ENCODE assay signal across 17 cellular contexts in the genomic region with DNA sequence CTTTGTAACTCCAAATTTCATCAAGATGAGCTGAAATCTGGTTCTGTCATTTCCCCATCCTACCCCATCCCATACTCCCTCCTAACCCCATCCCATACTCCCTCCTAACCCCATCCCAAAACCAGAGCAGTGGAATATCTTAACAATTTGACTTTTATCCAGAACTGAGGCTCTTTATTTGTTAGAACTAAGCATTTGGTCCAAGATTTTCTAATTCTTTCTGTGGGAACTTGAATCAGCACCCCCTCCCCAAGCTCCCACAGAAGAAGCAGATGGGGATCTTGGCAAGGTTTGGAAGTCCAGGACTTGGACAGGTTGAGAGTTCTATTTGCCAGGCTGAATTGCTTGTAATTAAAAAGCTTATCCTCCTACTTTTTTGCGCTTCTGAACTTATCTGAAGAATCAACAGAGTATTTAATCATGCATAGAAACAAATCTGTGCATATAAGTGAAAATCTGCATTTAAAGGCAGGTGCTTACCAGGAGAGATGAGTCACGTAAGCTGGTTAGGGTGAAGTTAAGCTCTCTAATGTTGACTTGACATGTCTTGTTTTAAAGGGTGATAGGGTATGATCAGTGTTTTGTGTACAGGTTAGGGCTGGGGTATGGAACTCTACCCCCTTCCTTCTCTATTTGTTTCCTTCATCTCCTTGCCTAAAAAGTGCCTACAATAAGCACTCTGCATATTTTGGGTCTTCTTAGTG.
DNase-seq lines count a peak whose midpoint lies in the region; ATAC-seq and TF ChIP-seq lines count a peak whose summit lies in the region.
"Had no signal": no experiment of that assay in that cellular context is flagged by ENCODE, and none has a peak within 500 bp of the region (broad histone marks: within the 10 kb centered on the region; RNA-seq: fewer than 3 reads in every experiment).

No MANE protein-coding gene starts in this region.

- peaks cover 3% of the 10 kb centered on the region for H3K27me3 Mint-ChIP-seq in activated CD4-positive, alpha-beta T cell treated with anti-CD3 and anti-CD28 coated beads, Interleukin-2, amount 10 ng/mL, durations not matched to agents 24 days and 14 days
- H3K27me3 Mint-ChIP-seq in brain (peaks cover 4% of the 10 kb centered on the region), GM23338 (ENCODE audit: insufficient read depth, low read depth, poor library complexity) (peaks cover 6% of the 10 kb centered on the region), HFFc6 (ENCODE audit: insufficient read depth) (no peaks in the 10 kb centered on the region)
- H3K27me3 Mint-ChIP-seq: activated naive CD8-positive, alpha-beta T cell treated with anti-CD3 and anti-CD28 coated beads for 36 hours had no signal

- peaks cover under 1% of the 10 kb centered on the region for H3K9me3 Mint-ChIP-seq in activated CD4-positive, alpha-beta T cell treated with anti-CD3 and anti-CD28 coated beads, Interleukin-2, amount 10 ng/mL, durations not matched to agents 24 days and 14 days
- H3K9me3 Mint-ChIP-seq in brain = peaks cover 4 to 29% (median 5%) of the 10 kb centered on the region in 5 experiments
- no peaks in the 10 kb centered on the region; the same call in 2 of the 3 replicates for H3K9me3 Mint-ChIP-seq in GM23338
- H3K9me3 Mint-ChIP-seq in HFFc6 = no peaks in the 10 kb centered on the region
- H3K9me3 Mint-ChIP-seq: activated naive CD8-positive, alpha-beta T cell treated with anti-CD3 and anti-CD28 coated beads for 36 hours; activated T-helper 1 cell treated with anti-CD3 and anti-CD28 coated beads, Interleukin-12 subunit alpha, Interleukin-12 subunit beta, Interleukin-2, Interleukin-4 antibody, amounts not matched to agents 30 ng/mL and 10 ng/mL and 1 ng/mL, durations not matched to agents 14 hours and 24 hours and 36 hours had no signal

- no peak for TF ChIP-seq EP300 in upper lobe of left lung (IDR thresholded peaks at IDR 0.05)

- H2AFZ ChIP-seq in GM23338 = no peak overlapping the region

- H3F3A ChIP-seq in GM23338 (replicated peaks; ENCODE audit: low read depth) = no peaks in the 10 kb centered on the region

- no peaks in the 10 kb centered on the region for H3K27me3 ChIP-seq in upper lobe of left lung
- no peaks in the 10 kb centered on the region for H3K27me3 ChIP-seq in GM23338 (ENCODE audit: insufficient read depth)
- H3K27me3 ChIP-seq: BLaER1 treated with 17β-estradiol and CSF1 and Interleukin-3, amounts not matched to agents 10 nM and 100 nM; dorsolateral prefrontal cortex; Peyer's patch; upper lobe of right lung had no signal

- no peak overlapping the region for H3K27ac ChIP-seq in upper lobe of left lung
- H3K27ac ChIP-seq in GM23338 (ENCODE audit: low read depth) = no peak overlapping the region
- H3K27ac ChIP-seq: A549; BLaER1 treated with 17β-estradiol and CSF1 and Interleukin-3, amounts not matched to agents 10 nM and 100 nM; Peyer's patch; upper lobe of right lung had no signal

- H3K36me3 Mint-ChIP-seq in activated CD4-positive, alpha-beta T cell treated with anti-CD3 and anti-CD28 coated beads, Interleukin-2, amount 10 ng/mL, durations not matched to agents 24 days and 14 days (ENCODE audit: low read depth) = no peaks in the 10 kb centered on the region
- H3K36me3 Mint-ChIP-seq in brain (no peaks in the 10 kb centered on the region), GM23338 (ENCODE audit: low read depth) (no peaks in the 10 kb centered on the region), HFFc6 (ENCODE audit: low read depth) (no peaks in the 10 kb centered on the region)

- H3K4me3 ChIP-seq in upper lobe of left lung = no peak overlapping the region
- no peak overlapping the region for H3K4me3 ChIP-seq in GM23338
- H3K4me3 ChIP-seq: A549; BLaER1 treated with 17β-estradiol and CSF1 and Interleukin-3, amounts not matched to agents 10 nM and 100 nM; dorsolateral prefrontal cortex; Peyer's patch; upper lobe of right lung had no signal

- no peaks in the 10 kb centered on the region for H4K20me1 ChIP-seq in GM23338 (replicated peaks; ENCODE audit: insufficient read depth)
- H4K20me1 ChIP-seq: BLaER1 treated with 17β-estradiol and CSF1 and Interleukin-3, amounts not matched to agents 10 nM and 100 nM had no signal

- no peaks in the 10 kb centered on the region for H3K79me2 ChIP-seq in GM23338 (replicated peaks; ENCODE audit: insufficient read depth)

- ATAC-seq in left ventricle myocardium superior (peak; percentile 59), upper lobe of left lung (ENCODE audit: low FRiP score in 2 of 2) (peak; percentile 15 to 17), GM23338 (no peak), GM19324 (IDR thresholded peaks at IDR 0.05; ENCODE audit: low FRiP score, unreplicated experiment) (no peak)

- no peaks in the 10 kb centered on the region for H3K36me3 ChIP-seq in upper lobe of left lung
- no peaks in the 10 kb centered on the region for H3K36me3 ChIP-seq in GM23338 (ENCODE audit: insufficient read depth)
- H3K36me3 ChIP-seq: BLaER1 treated with 17β-estradiol and CSF1 and Interleukin-3, amounts not matched to agents 10 nM and 100 nM; Peyer's patch; upper lobe of right lung had no signal

- H3K9me3 ChIP-seq in upper lobe of left lung = no peaks in the 10 kb centered on the region
- H3K9me3 ChIP-seq: A549; BLaER1 treated with 17β-estradiol and CSF1 and Interleukin-3, amounts not matched to agents 10 nM and 100 nM; Peyer's patch; upper lobe of right lung had no signal

- H3K27ac Mint-ChIP-seq in activated CD4-positive, alpha-beta T cell treated with anti-CD3 and anti-CD28 coated beads, Interleukin-2, amount 10 ng/mL, durations not matched to agents 24 days and 14 days = no peak overlapping the region
- H3K27ac Mint-ChIP-seq in brain (peak overlapping the region in 4 of 5 experiments; percentile 16 to 92 (median 59)), GM23338 (no peak overlapping the region), HFFc6 (no peak overlapping the region)
- H3K27ac Mint-ChIP-seq: activated naive CD8-positive, alpha-beta T cell treated with anti-CD3 and anti-CD28 coated beads for 36 hours; activated T-helper 1 cell treated with anti-CD3 and anti-CD28 coated beads, Interleukin-12 subunit alpha, Interleukin-12 subunit beta, Interleukin-2, Interleukin-4 antibody, amounts not matched to agents 30 ng/mL and 10 ng/mL and 1 ng/mL, durations not matched to agents 14 hours and 24 hours and 36 hours had no signal

- WGBS in upper lobe of left lung, 2 donors = 83 to 91% methylated on average over 2 of the region's 2 CpGs

- peak; percentile 11 for DNase-seq in activated CD4-positive, alpha-beta T cell treated with anti-CD3 and anti-CD28 coated beads, Interleukin-2, amount 10 ng/mL, durations not matched to agents 24 days and 14 days
- no peak for DNase-seq in activated CD4-positive, alpha-beta T cell treated with anti-CD3 and anti-CD28 coated beads for 4 hours
- DNase-seq in left ventricle myocardium superior (no peak), upper lobe of left lung (no peak), GM23338 (ENCODE audit: low spot score) (no peak), HFFc6 (no peak)
- DNase-seq: erythroblast, KG1, upper lobe of right lung had no signal

- TF ChIP-seq POLR2A in upper lobe of left lung (IDR thresholded peaks at IDR 0.05) = no peak

- H3K4me3 Mint-ChIP-seq in activated CD4-positive, alpha-beta T cell treated with anti-CD3 and anti-CD28 coated beads, Interleukin-2, amount 10 ng/mL, durations not matched to agents 24 days and 14 days = no peak overlapping the region
- peak overlapping the region in 1 of 5 experiments; percentile 24 for H3K4me3 Mint-ChIP-seq in brain
- no peak overlapping the region for H3K4me3 Mint-ChIP-seq in GM23338
- H3K4me3 Mint-ChIP-seq in HFFc6 = no peak overlapping the region
- H3K4me3 Mint-ChIP-seq: activated naive CD8-positive, alpha-beta T cell treated with anti-CD3 and anti-CD28 coated beads for 36 hours; activated T-helper 1 cell treated with anti-CD3 and anti-CD28 coated beads, Interleukin-12 subunit alpha, Interleukin-12 subunit beta, Interleukin-2, Interleukin-4 antibody, amounts not matched to agents 30 ng/mL and 10 ng/mL and 1 ng/mL, durations not matched to agents 14 hours and 24 hours and 36 hours had no signal

- H3K9me2 ChIP-seq in GM23338 (ENCODE audit: insufficient read depth) = no peaks in the 10 kb centered on the region

- peaks cover 3% of the 10 kb centered on the region for H3K4me1 Mint-ChIP-seq in activated CD4-positive, alpha-beta T cell treated with anti-CD3 and anti-CD28 coated beads, Interleukin-2, amount 10 ng/mL, durations not matched to agents 24 days and 14 days
- H3K4me1 Mint-ChIP-seq in brain (peaks cover 53% of the 10 kb centered on the region), GM23338 (peaks cover 21% of the 10 kb centered on the region), HFFc6 (ENCODE audit: low read depth) (peaks cover 7% of the 10 kb centered on the region)

- H3K4me2 ChIP-seq in GM23338 = no peak overlapping the region
- H3K4me2 ChIP-seq: A549; BLaER1 treated with 17β-estradiol and CSF1 and Interleukin-3, amounts not matched to agents 10 nM and 100 nM had no signal

- TF ChIP-seq CTCF in brain (conservative IDR thresholded peaks at IDR 0.05) (no peak), upper lobe of left lung (IDR thresholded peaks at IDR 0.05) (no peak), GM23338 (conservative IDR thresholded peaks at IDR 0.05; ENCODE audit: low read depth in 2 of 2) (no peak), HFFc6 (IDR thresholded peaks at IDR 0.05) (no peak)

- H3K4me1 ChIP-seq in upper lobe of left lung (peaks cover 6 to 10% (median 9%) of the 10 kb centered on the region in 4 donors), GM23338 (ENCODE audit: insufficient read depth) (peaks cover 7% of the 10 kb centered on the region)
- H3K4me1 ChIP-seq: A549, upper lobe of right lung had no signal

- intact Hi-C loops in activated CD4-positive, alpha-beta T cell treated with anti-CD3 and anti-CD28 coated beads, Interleukin-2, amount 10 ng/mL, durations not matched to agents 24 days and 14 days (cut with micrococcal nuclease) = no loop called here
- intact Hi-C loops in left ventricle myocardium superior (cut with micrococcal nuclease) = no loop called here

TF ChIP-seq in GM23338, 12 proteins besides CTCF, POLR2A, EP300 and RAD21 (continues in another document):
- TF ChIP-seq EZH2phosphoT487 (IDR thresholded peaks at IDR 0.05; ENCODE audit: unreplicated experiment) = no peak
- TF ChIP-seq EZH2 (IDR thresholded peaks at IDR 0.05; ENCODE audit: low read depth, unreplicated experiment) = no peak

Comparison
In these comparisons a context has a peak if more than half of its experiments do, and no peak if none do; other contexts are left out.
1. H3K27ac Mint-ChIP-seq: peak in brain (4 of 5); none in activated CD4-positive, alpha-beta T cell treated with anti-CD3 and anti-CD28 coated beads, Interleukin-2, amount 10 ng/mL, durations not matched to agents 24 days and 14 days (single experiment), GM23338 (single experiment) and HFFc6 (single experiment).
2. ATAC-seq: peak in left ventricle myocardium superior (single experiment) and upper lobe of left lung (2 of 2); none in GM23338 (single experiment) and GM19324 (single experiment).